Comparison of ENCODE assay signal across 12 cellular contexts in the genomic region with DNA sequence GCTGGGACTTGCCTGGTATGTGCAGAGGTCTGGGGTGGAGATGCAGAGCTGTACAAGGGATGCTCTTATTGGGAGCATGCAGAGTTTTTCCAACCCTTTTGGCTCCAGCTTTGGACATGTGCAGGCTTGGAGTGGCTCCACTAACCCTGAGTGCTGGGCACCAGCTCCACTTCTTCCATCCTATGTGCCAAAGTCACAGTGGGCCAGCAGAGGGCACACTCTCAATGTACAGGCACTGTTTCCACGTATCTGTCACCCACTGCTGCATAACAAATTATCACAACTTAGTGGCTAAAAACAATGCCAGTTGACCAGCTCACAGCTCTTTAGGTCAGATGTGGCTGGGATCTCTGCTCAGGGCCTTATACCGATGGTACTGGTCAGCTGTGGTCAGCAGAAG.
A peak's percentile ranks its signal among the peaks of the same experiment; 100 is the strongest.
DNase-seq lines count a peak whose midpoint lies in the region; ATAC-seq and TF ChIP-seq lines count a peak whose summit lies in the region.
"Had no signal": no experiment of that assay in that cellular context is flagged by ENCODE, and none has a peak within 500 bp of the region (broad histone marks: within the 10 kb centered on the region; RNA-seq: fewer than 3 reads in every experiment).

No MANE protein-coding gene starts in this region.

- H3K27me3 ChIP-seq in endodermal cell (ENCODE audit: control insufficient read depth, insufficient read depth, low read length, poor library complexity, severe bottlenecking) (no peaks in the 10 kb centered on the region), upper lobe of right lung (peaks cover 3% of the 10 kb centered on the region)

- H3K36me3 Mint-ChIP-seq in activated naive CD4-positive, alpha-beta T cell treated with anti-CD3 and anti-CD28 coated beads, Interleukin-2, amount 10 ng/mL, durations not matched to agents 7 days and 5 days, result no peaks in the 10 kb centered on the region
- peaks cover 0 to 6% of the 10 kb centered on the region in 2 donors for H3K36me3 Mint-ChIP-seq in activated naive CD4-positive, alpha-beta T cell treated with anti-CD3 and anti-CD28 coated beads, Interleukin-2, amount 50 U/mL, for 72 hours
- H3K36me3 Mint-ChIP-seq in activated CD4-positive, alpha-beta T cell treated with anti-CD3 and anti-CD28 coated beads, Interleukin-2, amount 10 ng/mL, durations not matched to agents 24 days and 14 days (ENCODE audit: low read depth), result no peaks in the 10 kb centered on the region
- H3K36me3 Mint-ChIP-seq in endodermal cell (ENCODE audit: low read depth), result no peaks in the 10 kb centered on the region

- H3K4me3 ChIP-seq in endodermal cell (ENCODE audit: low read length) (no peak overlapping the region), upper lobe of right lung (no peak overlapping the region)
- H3K4me3 ChIP-seq: psoas muscle had no signal

- peak; percentile 63 for TF ChIP-seq CTCF in endodermal cell (conservative IDR thresholded peaks at IDR 0.05)
- peak; percentile 16 for TF ChIP-seq CTCF in upper lobe of right lung (IDR thresholded peaks at IDR 0.05)

- H3K27ac Mint-ChIP-seq in activated naive CD4-positive, alpha-beta T cell treated with anti-CD3 and anti-CD28 coated beads, Interleukin-2, amount 10 ng/mL, durations not matched to agents 7 days and 5 days, result no peak overlapping the region
- H3K27ac Mint-ChIP-seq in activated naive CD4-positive, alpha-beta T cell treated with anti-CD3 and anti-CD28 coated beads, Interleukin-2, amount 50 U/mL, for 72 hours, result no peak overlapping the region
- H3K27ac Mint-ChIP-seq in activated CD4-positive, alpha-beta T cell treated with anti-CD3 and anti-CD28 coated beads, Interleukin-2, amount 10 ng/mL, durations not matched to agents 24 days and 14 days, result no peak overlapping the region
- H3K27ac Mint-ChIP-seq in endodermal cell, result no peak overlapping the region

- DNase-seq in activated naive CD4-positive, alpha-beta T cell treated with anti-CD3 and anti-CD28 coated beads, Interleukin-2, amount 10 ng/mL, durations not matched to agents 7 days and 5 days, result peak; percentile 66
- no peak for DNase-seq in activated naive CD4-positive, alpha-beta T cell treated with anti-CD3 and anti-CD28 coated beads, Interleukin-2, amount 50 U/mL, for 72 hours (ENCODE audit: low spot score in 2 of 2)
- DNase-seq in activated CD4-positive, alpha-beta T cell treated with anti-CD3 and anti-CD28 coated beads, Interleukin-2, amount 10 ng/mL, durations not matched to agents 24 days and 14 days, result peak; percentile 80
- DNase-seq in endodermal cell (peak; percentile 62), upper lobe of right lung (no peak), NCI-H748 treated with DMSO at 0.1 percent for 48 hours (lab: John Stamatoyannopoulos, UW) (no peak), left cardiac atrium (no peak), NCI-H1092 (lab: John Stamatoyannopoulos, UW) (no peak)
- DNase-seq: cerebellar nuclear complex, foreskin fibroblast, MV-4-11, psoas muscle had no signal

- intact Hi-C loops in activated CD4-positive, alpha-beta T cell treated with anti-CD3 and anti-CD28 coated beads, Interleukin-2, amount 10 ng/mL, durations not matched to agents 24 days and 14 days (cut with micrococcal nuclease), result no loop called here
- intact Hi-C loops in upper lobe of right lung (cut with DNase I) (no loop called here), left cardiac atrium (cut with DNase I) (no loop called here)

- no peak overlapping the region for H3K9ac ChIP-seq in endodermal cell (ENCODE audit: extremely low read depth, low read length, poor library complexity, severe bottlenecking)

- H3K4me3 Mint-ChIP-seq in activated naive CD4-positive, alpha-beta T cell treated with anti-CD3 and anti-CD28 coated beads, Interleukin-2, amount 10 ng/mL, durations not matched to agents 7 days and 5 days, result no peak overlapping the region
- no peak overlapping the region for H3K4me3 Mint-ChIP-seq in activated CD4-positive, alpha-beta T cell treated with anti-CD3 and anti-CD28 coated beads, Interleukin-2, amount 10 ng/mL, durations not matched to agents 24 days and 14 days
- H3K4me3 Mint-ChIP-seq in endodermal cell, result no peak overlapping the region

- peaks cover 17% of the 10 kb centered on the region for H3K27me3 Mint-ChIP-seq in activated naive CD4-positive, alpha-beta T cell treated with anti-CD3 and anti-CD28 coated beads, Interleukin-2, amount 10 ng/mL, durations not matched to agents 7 days and 5 days
- no peaks in the 10 kb centered on the region for H3K27me3 Mint-ChIP-seq in activated CD4-positive, alpha-beta T cell treated with anti-CD3 and anti-CD28 coated beads, Interleukin-2, amount 10 ng/mL, durations not matched to agents 24 days and 14 days
- peaks cover 12% of the 10 kb centered on the region for H3K27me3 Mint-ChIP-seq in endodermal cell (ENCODE audit: insufficient read depth)

- H3K9me3 ChIP-seq in endodermal cell (ENCODE audit: control insufficient read depth, low read length) (no peaks in the 10 kb centered on the region), upper lobe of right lung (no peaks in the 10 kb centered on the region)
- H3K9me3 ChIP-seq: psoas muscle had no signal

- H3K4me1 ChIP-seq in endodermal cell (ENCODE audit: control insufficient read depth, insufficient read depth, low read length) (no peaks in the 10 kb centered on the region), upper lobe of right lung (no peaks in the 10 kb centered on the region)
- H3K4me1 ChIP-seq: psoas muscle had no signal

- H3K4me1 Mint-ChIP-seq in activated naive CD4-positive, alpha-beta T cell treated with anti-CD3 and anti-CD28 coated beads, Interleukin-2, amount 10 ng/mL, durations not matched to agents 7 days and 5 days, result no peaks in the 10 kb centered on the region
- H3K4me1 Mint-ChIP-seq in activated CD4-positive, alpha-beta T cell treated with anti-CD3 and anti-CD28 coated beads, Interleukin-2, amount 10 ng/mL, durations not matched to agents 24 days and 14 days, result no peaks in the 10 kb centered on the region
- H3K4me1 Mint-ChIP-seq in endodermal cell, result no peaks in the 10 kb centered on the region

- no peak overlapping the region for H3K27ac ChIP-seq in endodermal cell (ENCODE audit: low read depth, low read length)
- no peak overlapping the region for H3K27ac ChIP-seq in upper lobe of right lung
- H3K27ac ChIP-seq: psoas muscle had no signal

- H3K36me3 ChIP-seq in endodermal cell (ENCODE audit: control insufficient read depth, insufficient read depth, low read length) (no peaks in the 10 kb centered on the region), upper lobe of right lung (no peaks in the 10 kb centered on the region)

- H3K9me3 Mint-ChIP-seq in activated naive CD4-positive, alpha-beta T cell treated with anti-CD3 and anti-CD28 coated beads, Interleukin-2, amount 10 ng/mL, durations not matched to agents 7 days and 5 days, result peaks cover 4% of the 10 kb centered on the region
- H3K9me3 Mint-ChIP-seq in activated naive CD4-positive, alpha-beta T cell treated with anti-CD3 and anti-CD28 coated beads, Interleukin-2, amount 50 U/mL, for 72 hours, result peaks cover 0 to 19% of the 10 kb centered on the region in 2 donors
- H3K9me3 Mint-ChIP-seq in activated CD4-positive, alpha-beta T cell treated with anti-CD3 and anti-CD28 coated beads, Interleukin-2, amount 10 ng/mL, durations not matched to agents 24 days and 14 days, result no peaks in the 10 kb centered on the region
- H3K9me3 Mint-ChIP-seq in endodermal cell, result peaks cover 4% of the 10 kb centered on the region

- 84 to 94% methylated on average over 2 of the region's 2 CpGs for WGBS in endodermal cell (ENCODE audit: insufficient coverage in 1 of 2, insufficient read length in 1 of 2), 2 experiments

- CTCF ChIA-PET in activated naive CD4-positive, alpha-beta T cell treated with anti-CD3 and anti-CD28 coated beads, Interleukin-2, amount 10 ng/mL, durations not matched to agents 7 days and 5 days (lab: Charles Lee), result interaction anchor here (0.7 to 2.0 kb wide), 8 partner anchors 8 to 460 kb away, joined by 3 to 18 read pairs (median 3); no protein-coding TSS in a partner anchor

- no peak for ATAC-seq in activated naive CD4-positive, alpha-beta T cell treated with anti-CD3 and anti-CD28 coated beads, Interleukin-2, amount 50 U/mL, for 72 hours
- ATAC-seq in upper lobe of right lung (no peak), left cardiac atrium (no peak)
- ATAC-seq: psoas muscle had no signal

Comparison
In these comparisons a context has a peak if more than half of its experiments do, and no peak if none do; other contexts are left out.
1. DNase-seq: peak in activated naive CD4-positive, alpha-beta T cell treated with anti-CD3 and anti-CD28 coated beads, Interleukin-2, amount 10 ng/mL, durations not matched to agents 7 days and 5 days (single experiment), activated CD4-positive, alpha-beta T cell treated with anti-CD3 and anti-CD28 coated beads, Interleukin-2, amount 10 ng/mL, durations not matched to agents 24 days and 14 days (single experiment) and endodermal cell (single experiment); none in activated naive CD4-positive, alpha-beta T cell treated with anti-CD3 and anti-CD28 coated beads, Interleukin-2, amount 50 U/mL, for 72 hours (0 of 2), upper lobe of right lung (single experiment), NCI-H748 treated with DMSO at 0.1 percent for 48 hours (single experiment), left cardiac atrium (single experiment) and NCI-H1092 (single experiment).